ENCODE assay signal across 8 cellular contexts in the genomic region with DNA sequence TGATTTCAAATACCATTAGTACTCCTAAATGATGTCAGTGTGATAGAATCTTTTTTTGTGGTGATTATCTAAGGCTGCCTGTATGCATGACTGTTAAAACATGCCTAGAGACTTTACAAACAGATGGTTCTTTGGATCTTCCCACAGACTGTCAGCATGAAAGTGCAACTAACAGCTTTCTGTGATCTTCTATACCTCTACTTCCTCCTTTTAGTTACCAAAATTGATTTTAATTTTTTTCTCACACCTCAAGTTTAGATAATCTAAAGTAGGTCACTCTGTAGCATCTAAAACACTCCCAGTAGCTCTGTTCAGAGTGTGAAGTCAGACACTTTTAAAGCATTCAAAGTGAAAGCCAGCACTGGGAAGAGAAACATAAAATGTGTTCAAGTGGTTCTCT.
DNase-seq lines count a peak whose midpoint lies in the region; ATAC-seq and TF ChIP-seq lines count a peak whose summit lies in the region.

No MANE protein-coding gene starts in this region.

- TF ChIP-seq POLR2A in esophagus squamous epithelium (IDR thresholded peaks at IDR 0.05): no peak

- peaks cover 0 to 3% of the 10 kb centered on the region in 2 donors for H3K9me3 Mint-ChIP-seq in natural killer cell

- H3K27me3 Mint-ChIP-seq in natural killer cell (ENCODE audit: low read depth in 2 of 2): no peaks in the 10 kb centered on the region

- H3K4me1 ChIP-seq in esophagus squamous epithelium: no peaks in the 10 kb centered on the region

- intact Hi-C loops in natural killer cell (cut with micrococcal nuclease): loop anchor here (1.0 to 5.0 kb wide), 6 partner anchors 81 to 1396 kb away; a partner anchor contains a TSS
- intact Hi-C loops in cardiac septum (cut with DNase I): no loop called here
- intact Hi-C loops in esophagus squamous epithelium (cut with DNase I): no loop called here

- H3K4me1 Mint-ChIP-seq in natural killer cell: peaks cover 65 to 78% of the 10 kb centered on the region in 2 donors

- no peaks in the 10 kb centered on the region for H3K36me3 Mint-ChIP-seq in natural killer cell

- H3K27ac ChIP-seq in esophagus squamous epithelium: no peak overlapping the region

- H3K4me3 Mint-ChIP-seq in natural killer cell: peak overlapping the region; percentile 49

- H3K36me3 ChIP-seq in esophagus squamous epithelium: no peaks in the 10 kb centered on the region

- DNase-seq in activated CD4-positive, CD25-positive, alpha-beta regulatory T cell (lab: John Stamatoyannopoulos, UW): no peak
- DNase-seq in RPMI7951 (ENCODE audit: low read depth) (peak; percentile 22), natural killer cell (no peak), omental fat pad (ENCODE audit: low spot score) (no peak), cardiac septum (ENCODE audit: low spot score) (no peak), esophagus squamous epithelium (lab: John Stamatoyannopoulos, UW) (no peak)

- no peak for TF ChIP-seq CTCF in natural killer cell (IDR thresholded peaks at IDR 0.05)
- no peak for TF ChIP-seq CTCF in omental fat pad (IDR thresholded peaks at IDR 0.05)
- TF ChIP-seq CTCF in esophagus squamous epithelium (IDR thresholded peaks at IDR 0.05): no peak

- H3K9me3 ChIP-seq in esophagus squamous epithelium: no peaks in the 10 kb centered on the region

- ATAC-seq in activated CD4-positive, CD25-positive, alpha-beta regulatory T cell treated with anti-CD3 and anti-CD28 coated beads, Interleukin-2, amount 50 U/mL, for 24 hours: peak; percentile 87
- ATAC-seq in HG02884 (IDR thresholded peaks at IDR 0.05; ENCODE audit: unreplicated experiment) (peak; percentile 95), natural killer cell (peak; percentile 77 to 92 (median 89)), omental fat pad (ENCODE audit: low FRiP score) (no peak)

- no peaks in the 10 kb centered on the region for H3K27me3 ChIP-seq in esophagus squamous epithelium

- no peak overlapping the region for H3K4me3 ChIP-seq in esophagus squamous epithelium

- H3K27ac Mint-ChIP-seq in natural killer cell: peak overlapping the region; percentile 88 to 94
